Comparison of ENCODE assay signal across 1 cellular context in the genomic region with DNA sequence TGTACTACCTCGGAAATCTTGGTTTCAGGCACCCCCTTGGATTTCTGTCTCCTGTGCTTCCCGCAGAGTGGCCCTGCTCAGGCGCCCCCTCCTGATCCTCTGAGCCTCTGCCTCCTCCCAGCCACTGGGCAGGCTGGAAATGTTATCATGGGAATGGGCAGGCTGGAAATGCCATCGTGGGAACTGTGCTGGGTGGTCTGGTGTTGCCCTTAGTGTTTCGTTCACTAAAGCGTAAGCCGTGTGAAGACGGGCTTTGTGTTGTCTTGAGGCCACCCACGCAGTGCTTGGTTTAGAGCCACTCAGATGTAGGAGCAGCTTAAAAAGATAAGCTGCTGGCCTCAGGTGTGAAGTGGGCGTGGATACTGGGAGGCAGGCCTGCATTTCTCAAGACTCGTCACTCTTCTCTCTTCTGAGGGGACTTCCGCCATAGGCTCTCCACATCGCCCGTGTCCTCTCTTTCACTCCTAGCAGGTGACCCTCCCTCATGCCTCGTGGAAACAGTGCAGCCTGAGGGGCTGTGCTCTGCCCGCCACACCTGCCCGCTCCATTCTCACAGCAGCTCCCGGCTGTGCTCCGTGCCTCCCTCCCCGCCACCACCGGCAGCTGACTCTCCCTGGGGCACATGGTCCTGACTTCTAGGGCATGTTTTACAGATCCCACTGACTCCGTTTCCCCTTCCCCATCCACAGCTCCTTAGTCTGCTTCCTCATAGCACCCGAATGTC.
A peak's percentile ranks its signal among the peaks of the same experiment; 100 is the strongest.
TF ChIP-seq lines count a peak whose summit lies in the region.

No MANE protein-coding gene starts in this region.

TF ChIP-seq in K562, 482 proteins besides CTCF, POLR2A, EP300 and RAD21:
- TF ChIP-seq, protein P1, sequence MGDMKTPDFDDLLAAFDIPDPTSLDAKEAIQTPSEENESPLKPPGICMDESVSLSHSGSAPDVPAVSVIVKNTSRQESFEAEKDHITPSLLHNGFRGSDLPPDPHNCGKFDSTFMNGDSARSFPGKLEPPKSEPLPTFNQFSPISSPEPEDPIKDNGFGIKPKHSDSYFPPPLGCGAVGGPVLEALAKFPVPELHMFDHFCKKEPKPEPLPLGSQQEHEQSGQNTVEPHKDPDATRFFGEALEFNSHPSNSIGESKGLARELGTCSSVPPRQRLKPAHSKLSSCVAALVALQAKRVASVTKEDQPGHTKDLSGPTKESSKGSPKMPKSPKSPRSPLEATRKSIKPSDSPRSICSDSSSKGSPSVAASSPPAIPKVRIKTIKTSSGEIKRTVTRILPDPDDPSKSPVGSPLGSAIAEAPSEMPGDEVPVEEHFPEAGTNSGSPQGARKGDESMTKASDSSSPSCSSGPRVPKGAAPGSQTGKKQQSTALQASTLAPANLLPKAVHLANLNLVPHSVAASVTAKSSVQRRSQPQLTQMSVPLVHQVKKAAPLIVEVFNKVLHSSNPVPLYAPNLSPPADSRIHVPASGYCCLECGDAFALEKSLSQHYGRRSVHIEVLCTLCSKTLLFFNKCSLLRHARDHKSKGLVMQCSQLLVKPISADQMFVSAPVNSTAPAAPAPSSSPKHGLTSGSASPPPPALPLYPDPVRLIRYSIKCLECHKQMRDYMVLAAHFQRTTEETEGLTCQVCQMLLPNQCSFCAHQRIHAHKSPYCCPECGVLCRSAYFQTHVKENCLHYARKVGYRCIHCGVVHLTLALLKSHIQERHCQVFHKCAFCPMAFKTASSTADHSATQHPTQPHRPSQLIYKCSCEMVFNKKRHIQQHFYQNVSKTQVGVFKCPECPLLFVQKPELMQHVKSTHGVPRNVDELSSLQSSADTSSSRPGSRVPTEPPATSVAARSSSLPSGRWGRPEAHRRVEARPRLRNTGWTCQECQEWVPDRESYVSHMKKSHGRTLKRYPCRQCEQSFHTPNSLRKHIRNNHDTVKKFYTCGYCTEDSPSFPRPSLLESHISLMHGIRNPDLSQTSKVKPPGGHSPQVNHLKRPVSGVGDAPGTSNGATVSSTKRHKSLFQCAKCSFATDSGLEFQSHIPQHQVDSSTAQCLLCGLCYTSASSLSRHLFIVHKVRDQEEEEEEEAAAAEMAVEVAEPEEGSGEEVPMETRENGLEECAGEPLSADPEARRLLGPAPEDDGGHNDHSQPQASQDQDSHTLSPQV (IDR thresholded peaks at IDR 0.05), result peak; percentile 15; the same call in 1 of the 2 replicates
- TF ChIP-seq PURB (CRISPR knock-in tag; IDR thresholded peaks at IDR 0.05; ENCODE audit: low read depth) (no peak), ZNF316 (IDR thresholded peaks at IDR 0.05) (0 out of 2 replicates have a peak, but pooled peaks have one; percentile 7), EGR1 (conservative IDR thresholded peaks at IDR 0.05) (peak; percentile 83)
- TF ChIP-seq, protein P2, sequence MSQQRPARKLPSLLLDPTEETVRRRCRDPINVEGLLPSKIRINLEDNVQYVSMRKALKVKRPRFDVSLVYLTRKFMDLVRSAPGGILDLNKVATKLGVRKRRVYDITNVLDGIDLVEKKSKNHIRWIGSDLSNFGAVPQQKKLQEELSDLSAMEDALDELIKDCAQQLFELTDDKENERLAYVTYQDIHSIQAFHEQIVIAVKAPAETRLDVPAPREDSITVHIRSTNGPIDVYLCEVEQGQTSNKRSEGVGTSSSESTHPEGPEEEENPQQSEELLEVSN (IDR thresholded peaks at IDR 0.05; ENCODE audit: borderline replicate concordance in 1 of 2, extremely low read depth in 1 of 2, insufficient read depth in 1 of 2, insufficient read length in 1 of 2, low read depth in 1 of 2, low read length in 1 of 2, poor library complexity in 1 of 2, severe bottlenecking in 1 of 2), result peak in 1 of 2 experiments; percentile 25
